Comparison of ENCODE assay signal across 33 cellular contexts in genomic region chr12:62429457-62429856, GRCh38.
"Had no signal": no experiment of that assay in that cellular context is flagged by ENCODE, and none has a peak within 500 bp of the region (broad histone marks: within the 10 kb centered on the region; RNA-seq: fewer than 3 reads in every experiment).

No MANE protein-coding gene starts in this region.

- H3K27ac ChIP-seq: adrenal gland, ascending aorta, body of pancreas, brain microvascular endothelial cell, breast epithelium, cardiac muscle cell had no signal

- H3K36me3 ChIP-seq: adrenal gland, ascending aorta, brain microvascular endothelial cell, breast epithelium, cardiac muscle cell had no signal

- ATAC-seq: activated naive CD4-positive, alpha-beta T cell treated with anti-CD3 and anti-CD28 coated beads, Interleukin-2, amount 50 U/mL, for 72 hours; activated naive CD8-positive, alpha-beta T cell treated with anti-CD3 and anti-CD28 coated beads, Interleukin-2, amount 50 U/mL, for 24 hours; activated T-cell treated with anti-CD3 and anti-CD28 coated beads, Interleukin-2, amount 50 U/mL, for 4 hours; activated T-cell treated with anti-CD3 and anti-CD28 coated beads, Interleukin-2, amount 50 U/mL, for 72 hours; activated T-helper 17 cell treated with anti-CD3 and anti-CD28 coated beads, Interleukin-2, amount 50 U/mL, for 72 hours; body of pancreas had no signal

- H3K4me3 ChIP-seq: adrenal gland, ascending aorta, body of pancreas, breast epithelium, cardiac muscle cell had no signal

- H3K9me3 ChIP-seq: body of pancreas had no signal

- DNase-seq: activated effector memory CD4-positive, alpha-beta T cell treated with anti-CD3 and anti-CD28 coated beads, Interleukin-2, amount 50 U/mL, for 16 hours; activated effector memory CD4-positive, alpha-beta T cell treated with Interleukin-2 at 50 U/mL for 16 hours; activated gamma-delta T cell; activated gamma-delta T cell treated with Interleukin-2 at 50 U/mL for 16 hours; activated naive CD4-positive, alpha-beta T cell; activated naive CD4-positive, alpha-beta T cell treated with anti-CD3 and anti-CD28 coated beads for 36 hours; activated naive CD4-positive, alpha-beta T cell treated with anti-CD3 and anti-CD28 coated beads, Interleukin-2, amount 10 ng/mL, durations not matched to agents 7 days and 5 days; activated naive CD4-positive, alpha-beta T cell treated with anti-CD3 and anti-CD28 coated beads, Interleukin-2, amount 50 U/mL, for 16 hours; activated naive CD4-positive, alpha-beta T cell treated with Interleukin-2 at 50 U/mL for 16 hours; activated naive CD8-positive, alpha-beta T cell treated with anti-CD3 and anti-CD28 coated beads for 36 hours; activated naive CD8-positive, alpha-beta T cell treated with anti-CD3 and anti-CD28 coated beads, Interleukin-2, amount 10 ng/mL, durations not matched to agents 7 days and 5 days; activated naive CD8-positive, alpha-beta T cell treated with anti-CD3 and anti-CD28 coated beads, Interleukin-2, amount 50 U/mL, for 24 hours; activated T-cell treated with anti-CD3 and anti-CD28 coated beads, Interleukin-2, amount 50 U/mL, for 24 hours; activated T-cell treated with anti-CD3 and anti-CD28 coated beads, Interleukin-2, amount 50 U/mL, for 4 hours; activated T-cell treated with anti-CD3 and anti-CD28 coated beads, Interleukin-2, amount 50 U/mL, for 48 hours; activated T-cell treated with anti-CD3 and anti-CD28 coated beads, Interleukin-2, amount 50 U/mL, for 72 hours; adrenal gland; amniotic stem cell; amygdala; anterior cingulate cortex; aorta; body of pancreas; brain microvascular endothelial cell; caudate nucleus; central memory CD4-positive, alpha-beta T cell; cerebellar nuclear complex had no signal

- H3K27me3 ChIP-seq: ascending aorta, body of pancreas, brain microvascular endothelial cell, breast epithelium had no signal

- H3K4me1 ChIP-seq: adrenal gland, ascending aorta, breast epithelium had no signal

- FAIRE-seq: astrocyte, bronchial epithelial cell had no signal
